Comparison of ENCODE assay signal across 1 cellular context in the genomic region with DNA sequence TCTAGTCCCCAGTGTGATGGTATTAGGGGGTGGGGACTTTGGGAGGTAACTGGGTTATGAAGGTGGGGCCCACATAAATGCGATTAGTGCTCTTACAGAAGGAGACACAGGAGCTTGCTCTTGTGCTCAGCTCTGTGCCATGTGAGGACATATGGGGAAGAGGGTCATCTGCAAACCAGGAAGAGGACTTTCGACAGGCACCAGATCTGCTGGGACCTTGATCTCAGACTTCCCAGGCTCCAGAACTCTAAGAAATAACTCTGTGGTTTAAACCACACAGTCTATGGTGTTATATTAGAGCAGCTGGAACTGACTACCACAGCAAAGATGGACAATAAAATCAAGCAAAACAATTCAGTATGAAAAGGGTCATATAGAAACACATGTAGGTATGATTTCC.
TF ChIP-seq lines count a peak whose summit lies in the region.

No MANE protein-coding gene starts in this region.

TF ChIP-seq in K562, 482 proteins besides CTCF, POLR2A, EP300 and RAD21 (continued from another document):
- TF ChIP-seq, protein P1, sequence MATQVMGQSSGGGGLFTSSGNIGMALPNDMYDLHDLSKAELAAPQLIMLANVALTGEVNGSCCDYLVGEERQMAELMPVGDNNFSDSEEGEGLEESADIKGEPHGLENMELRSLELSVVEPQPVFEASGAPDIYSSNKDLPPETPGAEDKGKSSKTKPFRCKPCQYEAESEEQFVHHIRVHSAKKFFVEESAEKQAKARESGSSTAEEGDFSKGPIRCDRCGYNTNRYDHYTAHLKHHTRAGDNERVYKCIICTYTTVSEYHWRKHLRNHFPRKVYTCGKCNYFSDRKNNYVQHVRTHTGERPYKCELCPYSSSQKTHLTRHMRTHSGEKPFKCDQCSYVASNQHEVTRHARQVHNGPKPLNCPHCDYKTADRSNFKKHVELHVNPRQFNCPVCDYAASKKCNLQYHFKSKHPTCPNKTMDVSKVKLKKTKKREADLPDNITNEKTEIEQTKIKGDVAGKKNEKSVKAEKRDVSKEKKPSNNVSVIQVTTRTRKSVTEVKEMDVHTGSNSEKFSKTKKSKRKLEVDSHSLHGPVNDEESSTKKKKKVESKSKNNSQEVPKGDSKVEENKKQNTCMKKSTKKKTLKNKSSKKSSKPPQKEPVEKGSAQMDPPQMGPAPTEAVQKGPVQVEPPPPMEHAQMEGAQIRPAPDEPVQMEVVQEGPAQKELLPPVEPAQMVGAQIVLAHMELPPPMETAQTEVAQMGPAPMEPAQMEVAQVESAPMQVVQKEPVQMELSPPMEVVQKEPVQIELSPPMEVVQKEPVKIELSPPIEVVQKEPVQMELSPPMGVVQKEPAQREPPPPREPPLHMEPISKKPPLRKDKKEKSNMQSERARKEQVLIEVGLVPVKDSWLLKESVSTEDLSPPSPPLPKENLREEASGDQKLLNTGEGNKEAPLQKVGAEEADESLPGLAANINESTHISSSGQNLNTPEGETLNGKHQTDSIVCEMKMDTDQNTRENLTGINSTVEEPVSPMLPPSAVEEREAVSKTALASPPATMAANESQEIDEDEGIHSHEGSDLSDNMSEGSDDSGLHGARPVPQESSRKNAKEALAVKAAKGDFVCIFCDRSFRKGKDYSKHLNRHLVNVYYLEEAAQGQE (CRISPR knock-in tag; IDR thresholded peaks at IDR 0.05; ENCODE audit: low read depth) = no peak
- no peak for TF ChIP-seq IRF1 (CRISPR knock-in tag; IDR thresholded peaks at IDR 0.05; ENCODE audit: borderline replicate concordance)
- TF ChIP-seq, protein P2, sequence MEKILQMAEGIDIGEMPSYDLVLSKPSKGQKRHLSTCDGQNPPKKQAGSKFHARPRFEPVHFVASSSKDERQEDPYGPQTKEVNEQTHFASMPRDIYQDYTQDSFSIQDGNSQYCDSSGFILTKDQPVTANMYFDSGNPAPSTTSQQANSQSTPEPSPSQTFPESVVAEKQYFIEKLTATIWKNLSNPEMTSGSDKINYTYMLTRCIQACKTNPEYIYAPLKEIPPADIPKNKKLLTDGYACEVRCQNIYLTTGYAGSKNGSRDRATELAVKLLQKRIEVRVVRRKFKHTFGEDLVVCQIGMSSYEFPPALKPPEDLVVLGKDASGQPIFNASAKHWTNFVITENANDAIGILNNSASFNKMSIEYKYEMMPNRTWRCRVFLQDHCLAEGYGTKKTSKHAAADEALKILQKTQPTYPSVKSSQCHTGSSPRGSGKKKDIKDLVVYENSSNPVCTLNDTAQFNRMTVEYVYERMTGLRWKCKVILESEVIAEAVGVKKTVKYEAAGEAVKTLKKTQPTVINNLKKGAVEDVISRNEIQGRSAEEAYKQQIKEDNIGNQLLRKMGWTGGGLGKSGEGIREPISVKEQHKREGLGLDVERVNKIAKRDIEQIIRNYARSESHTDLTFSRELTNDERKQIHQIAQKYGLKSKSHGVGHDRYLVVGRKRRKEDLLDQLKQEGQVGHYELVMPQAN (IDR thresholded peaks at IDR 0.05; ENCODE audit: borderline replicate concordance) = no peak
- TF ChIP-seq MYC (IDR thresholded peaks at IDR 0.05; ENCODE audit: low read depth, low read length) = no peak
- TF ChIP-seq MYC (CRISPR knock-in tag; IDR thresholded peaks at IDR 0.05; ENCODE audit: borderline replicate concordance, low read depth) = no peak
- no peak for TF ChIP-seq TAF15 (IDR thresholded peaks at IDR 0.05; ENCODE audit: low read depth, low read length)
- TF ChIP-seq, protein P3, sequence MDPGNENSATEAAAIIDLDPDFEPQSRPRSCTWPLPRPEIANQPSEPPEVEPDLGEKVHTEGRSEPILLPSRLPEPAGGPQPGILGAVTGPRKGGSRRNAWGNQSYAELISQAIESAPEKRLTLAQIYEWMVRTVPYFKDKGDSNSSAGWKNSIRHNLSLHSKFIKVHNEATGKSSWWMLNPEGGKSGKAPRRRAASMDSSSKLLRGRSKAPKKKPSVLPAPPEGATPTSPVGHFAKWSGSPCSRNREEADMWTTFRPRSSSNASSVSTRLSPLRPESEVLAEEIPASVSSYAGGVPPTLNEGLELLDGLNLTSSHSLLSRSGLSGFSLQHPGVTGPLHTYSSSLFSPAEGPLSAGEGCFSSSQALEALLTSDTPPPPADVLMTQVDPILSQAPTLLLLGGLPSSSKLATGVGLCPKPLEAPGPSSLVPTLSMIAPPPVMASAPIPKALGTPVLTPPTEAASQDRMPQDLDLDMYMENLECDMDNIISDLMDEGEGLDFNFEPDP (CRISPR knock-in tag; IDR thresholded peaks at IDR 0.05) = no peak
- TF ChIP-seq TGIF2 (CRISPR knock-in tag; IDR thresholded peaks at IDR 0.05) = no peak
- TF ChIP-seq NCOA1 (IDR thresholded peaks at IDR 0.05; ENCODE audit: low read depth) = no peak
- no peak for TF ChIP-seq SMARCC2 (IDR thresholded peaks at IDR 0.05; ENCODE audit: low read depth)
- no peak for TF ChIP-seq KDM2B (CRISPR knock-in tag; IDR thresholded peaks at IDR 0.05)
- TF ChIP-seq HNRNPK (IDR thresholded peaks at IDR 0.05; ENCODE audit: low read depth, low read length, poor library complexity, severe bottlenecking) = no peak
- no peak for TF ChIP-seq ZNF134 (CRISPR knock-in tag; conservative IDR thresholded peaks at IDR 0.05)
- TF ChIP-seq ZNF24 (IDR thresholded peaks at IDR 0.05) = no peak
- no peak for TF ChIP-seq PYGO2 (tag; IDR thresholded peaks at IDR 0.05)
- TF ChIP-seq, protein P4, sequence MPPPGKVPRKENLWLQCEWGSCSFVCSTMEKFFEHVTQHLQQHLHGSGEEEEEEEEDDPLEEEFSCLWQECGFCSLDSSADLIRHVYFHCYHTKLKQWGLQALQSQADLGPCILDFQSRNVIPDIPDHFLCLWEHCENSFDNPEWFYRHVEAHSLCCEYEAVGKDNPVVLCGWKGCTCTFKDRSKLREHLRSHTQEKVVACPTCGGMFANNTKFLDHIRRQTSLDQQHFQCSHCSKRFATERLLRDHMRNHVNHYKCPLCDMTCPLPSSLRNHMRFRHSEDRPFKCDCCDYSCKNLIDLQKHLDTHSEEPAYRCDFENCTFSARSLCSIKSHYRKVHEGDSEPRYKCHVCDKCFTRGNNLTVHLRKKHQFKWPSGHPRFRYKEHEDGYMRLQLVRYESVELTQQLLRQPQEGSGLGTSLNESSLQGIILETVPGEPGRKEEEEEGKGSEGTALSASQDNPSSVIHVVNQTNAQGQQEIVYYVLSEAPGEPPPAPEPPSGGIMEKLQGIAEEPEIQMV (tag; conservative IDR thresholded peaks at IDR 0.05; ENCODE audit: low read depth) = no peak
- TF ChIP-seq MNT (conservative IDR thresholded peaks at IDR 0.05) = no peak
- TF ChIP-seq ZBTB1 (CRISPR knock-in tag; IDR thresholded peaks at IDR 0.05; ENCODE audit: borderline replicate concordance, low read depth) = no peak
TF ChIP-seq in K562: peak in this region for 0.
